ENCODE assay signal across 7 cellular contexts in the genomic region with DNA sequence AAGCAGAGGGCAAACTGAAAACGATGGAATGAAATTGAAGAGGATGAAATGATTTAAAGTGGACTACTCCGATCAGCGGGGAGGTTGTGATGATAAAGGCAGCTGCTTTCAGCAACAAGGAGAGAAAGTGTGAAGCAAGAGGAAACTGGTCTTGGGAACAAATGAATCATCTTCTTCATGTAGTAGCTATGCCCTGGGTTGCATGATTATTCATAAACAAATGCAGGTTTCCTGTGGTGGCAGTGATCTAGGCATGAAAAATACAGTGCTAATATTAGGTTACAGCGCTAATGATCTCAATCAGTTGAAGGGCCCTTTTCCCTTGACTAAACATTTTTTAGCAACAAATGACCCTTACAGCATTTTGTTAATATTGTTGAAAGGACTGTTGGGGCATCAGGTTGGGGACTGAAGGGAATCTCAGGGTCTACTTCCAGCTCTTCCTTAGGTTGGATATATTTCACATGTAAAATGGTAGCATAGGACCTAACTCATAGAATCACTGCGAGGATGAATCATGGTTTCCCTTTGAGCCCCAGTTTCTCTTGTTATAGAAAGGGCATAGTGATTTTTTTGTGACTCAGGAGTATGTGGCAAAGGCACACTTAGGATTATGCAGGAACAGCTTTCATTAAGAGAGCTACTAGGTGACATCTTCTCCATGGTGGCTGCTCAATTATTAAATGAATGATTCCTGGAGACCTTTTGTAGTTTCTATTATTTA. TPM values are rescaled to one million over a fixed set of nuclear protein-coding genes. Genes with fewer than 3 reads are reported as not detected.
DNase-seq lines count a peak whose midpoint lies in the region; ATAC-seq and TF ChIP-seq lines count a peak whose summit lies in the region.

No MANE protein-coding gene starts in this region.

- TF ChIP-seq POLR2A in GM18505 (IDR thresholded peaks at IDR 0.05; ENCODE audit: borderline replicate concordance, extremely low read depth, insufficient read depth, insufficient read length) = no peak

- peak; percentile 44 for ATAC-seq in GM18505 (IDR thresholded peaks at IDR 0.05; ENCODE audit: unreplicated experiment)
- ATAC-seq in HG02798 (IDR thresholded peaks at IDR 0.05; ENCODE audit: poor library complexity, unreplicated experiment) = peak; percentile 43
- peak; percentile 71 for ATAC-seq in stimulated activated naive CD8-positive, alpha-beta T cell treated with anti-CD3 and anti-CD28 coated beads, Interleukin-15, Interleukin-2, amounts not matched to agents 100 U/mL and 50 U/mL, for 24 hours

- TF ChIP-seq CTCF in epithelial cell of proximal tubule (conservative IDR thresholded peaks at IDR 0.05; ENCODE audit: low read depth, low read length) = no peak

- no peak overlapping the region for H3K4me3 ChIP-seq in epithelial cell of proximal tubule (ENCODE audit: low read depth, low read length)

- DNase-seq in SKM-1 (lab: John Stamatoyannopoulos, UW; ENCODE audit: unreplicated experiment) (peak; percentile 59), epithelial cell of proximal tubule (ENCODE audit: low read depth) (peak; percentile 65), NCI-H1436 treated with DMSO at 0.1 percent for 48 hours (lab: John Stamatoyannopoulos, UW) (no peak), posterior vena cava (ENCODE audit: low spot score) (no peak)
- peak; percentile 20 for DNase-seq in stimulated activated naive CD8-positive, alpha-beta T cell treated with anti-CD3 and anti-CD28 coated beads, Interleukin-15, Interleukin-2, amounts not matched to agents 100 U/mL and 50 U/mL, for 24 hours

- intact Hi-C loops in posterior vena cava (cut with DNase I) = no loop called here

RNA-seq across cellular contexts. Expression of a gene that starts 1.9 kb away (rescaled TPM):
- total RNA-seq in epithelial cell of proximal tubule (9.8 and 17.6 TPM in 2 replicates), posterior vena cava (10 to 100 TPM; 19.0 to 19.8 TPM)

Comparison
In these comparisons a context has a peak if more than half of its experiments do, and no peak if none do; other contexts are left out.
1. DNase-seq: peak in SKM-1 (single experiment), epithelial cell of proximal tubule (single experiment) and stimulated activated naive CD8-positive, alpha-beta T cell treated with anti-CD3 and anti-CD28 coated beads, Interleukin-15, Interleukin-2, amounts not matched to agents 100 U/mL and 50 U/mL, for 24 hours (single experiment); none in NCI-H1436 treated with DMSO at 0.1 percent for 48 hours (single experiment) and posterior vena cava (single experiment).
2. Peak in every context shown above with its lines, with median percentiles within 50 percentile points of each other: ATAC-seq.